ENCODE assay signal across 8 cellular contexts in the genomic region with DNA sequence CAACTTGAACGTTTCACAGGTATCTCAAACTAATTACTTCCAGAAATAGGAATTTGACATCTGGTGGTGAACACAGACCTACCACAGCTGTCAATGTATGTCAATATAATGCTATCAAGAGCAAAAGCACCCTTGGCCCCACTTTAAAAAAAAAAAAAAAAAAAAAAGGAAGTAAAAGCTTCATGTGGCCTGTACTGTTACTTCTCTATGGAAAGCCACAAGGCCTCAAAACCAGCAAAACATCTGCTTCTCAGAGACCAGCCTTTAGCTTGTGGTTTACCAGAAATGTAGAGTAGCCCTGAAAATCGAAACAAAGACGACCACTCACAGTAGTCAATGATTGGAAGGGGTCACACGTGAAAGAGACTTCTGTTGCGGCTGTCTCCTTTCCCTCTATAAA.
A peak's percentile ranks its signal among the peaks of the same experiment; 100 is the strongest.
DNase-seq lines count a peak whose midpoint lies in the region; ATAC-seq and TF ChIP-seq lines count a peak whose summit lies in the region.

No MANE protein-coding gene starts in this region.

- H3K9me3 ChIP-seq in SK-N-MC (ENCODE audit: low read depth, low read length), result no peaks in the 10 kb centered on the region
- H3K9me3 ChIP-seq in mucosa of descending colon, result no peaks in the 10 kb centered on the region

- DNase-seq in NK-92 treated with Interleukin-12 subunit alpha and Interleukin-12 subunit beta, amount 100 ng/mL, for 24 hours (lab: John Stamatoyannopoulos, UW), result peak; percentile 12
- DNase-seq in NK-92 (lab: John Stamatoyannopoulos, UW; ENCODE audit: unreplicated experiment), result no peak
- no peak for DNase-seq in SK-N-MC (ENCODE audit: low read depth, low spot score)
- DNase-seq in mucosa of descending colon, result no peak
- DNase-seq in Calu3, result no peak
- no peak for DNase-seq in NCI-H345 (lab: John Stamatoyannopoulos, UW)
- no peak for DNase-seq in NCI-H2029 (lab: John Stamatoyannopoulos, UW)

- no peak overlapping the region for H3K4me3 Mint-ChIP-seq in Calu3 (ENCODE audit: low read depth, unreplicated experiment)

- peaks cover 15% of the 10 kb centered on the region for H3K36me3 Mint-ChIP-seq in Calu3 (ENCODE audit: insufficient read depth, unreplicated experiment)

- no peak for TF ChIP-seq CTCF in mucosa of descending colon (IDR thresholded peaks at IDR 0.05)
- no peak for TF ChIP-seq CTCF in Calu3 (IDR thresholded peaks at IDR 0.05; ENCODE audit: unreplicated experiment)

- H3K4me1 Mint-ChIP-seq in Calu3 (ENCODE audit: low read depth, unreplicated experiment), result peaks cover 21% of the 10 kb centered on the region

- no peaks in the 10 kb centered on the region for H3K9me3 Mint-ChIP-seq in Calu3 (ENCODE audit: low read depth, unreplicated experiment)

- no peak overlapping the region for H3K9ac ChIP-seq in SK-N-MC (ENCODE audit: insufficient read length)

- no peak overlapping the region for H3K27ac Mint-ChIP-seq in Calu3 (ENCODE audit: unreplicated experiment)

- H3K27ac ChIP-seq in SK-N-MC, result 0 out of 2 replicates have a peak overlapping the region, but pooled peaks have one; percentile 12

- peaks cover 16% of the 10 kb centered on the region for H3K4me1 ChIP-seq in mucosa of descending colon (ENCODE audit: low read depth)

- H3K27me3 Mint-ChIP-seq in Calu3 (ENCODE audit: unreplicated experiment), result no peaks in the 10 kb centered on the region

- H3K4me3 ChIP-seq in SK-N-MC (no peak overlapping the region), mucosa of descending colon (no peak overlapping the region)

- ATAC-seq in HG02973 (IDR thresholded peaks at IDR 0.05; ENCODE audit: unreplicated experiment) (peak; percentile 49), mucosa of descending colon (peak; percentile 15)

- CTCF ChIA-PET in Calu3 (lab: Charles Lee), result interaction anchor here (0.7 kb wide), 1 partner anchor 584 kb away, joined by 4 read pairs; no protein-coding TSS in a partner anchor

- H3K36me3 ChIP-seq in SK-N-MC (ENCODE audit: insufficient read depth, low read length) (no peaks in the 10 kb centered on the region), mucosa of descending colon (ENCODE audit: low read depth) (no peaks in the 10 kb centered on the region)

- BruUV-seq in Calu3 (replicated peaks; lab: Mats Ljungman, UMichigan), result no TSS peak

- intact Hi-C loops in mucosa of descending colon (cut with DNase I, micrococcal nuclease) (no loop called here), Calu3 (cut with micrococcal nuclease; ENCODE audit: unreplicated experiment) (no loop called here)
